In genomic region chr11:67282876-67283371, GRCh38 we compare ENCODE assay signal across 1 cellular context.
TF ChIP-seq lines count a peak whose summit lies in the region.

No MANE protein-coding gene starts in this region.

TF ChIP-seq in liver, 16 proteins besides CTCF, POLR2A, EP300 and RAD21 (continued from another document):
- TF ChIP-seq, protein P1, sequence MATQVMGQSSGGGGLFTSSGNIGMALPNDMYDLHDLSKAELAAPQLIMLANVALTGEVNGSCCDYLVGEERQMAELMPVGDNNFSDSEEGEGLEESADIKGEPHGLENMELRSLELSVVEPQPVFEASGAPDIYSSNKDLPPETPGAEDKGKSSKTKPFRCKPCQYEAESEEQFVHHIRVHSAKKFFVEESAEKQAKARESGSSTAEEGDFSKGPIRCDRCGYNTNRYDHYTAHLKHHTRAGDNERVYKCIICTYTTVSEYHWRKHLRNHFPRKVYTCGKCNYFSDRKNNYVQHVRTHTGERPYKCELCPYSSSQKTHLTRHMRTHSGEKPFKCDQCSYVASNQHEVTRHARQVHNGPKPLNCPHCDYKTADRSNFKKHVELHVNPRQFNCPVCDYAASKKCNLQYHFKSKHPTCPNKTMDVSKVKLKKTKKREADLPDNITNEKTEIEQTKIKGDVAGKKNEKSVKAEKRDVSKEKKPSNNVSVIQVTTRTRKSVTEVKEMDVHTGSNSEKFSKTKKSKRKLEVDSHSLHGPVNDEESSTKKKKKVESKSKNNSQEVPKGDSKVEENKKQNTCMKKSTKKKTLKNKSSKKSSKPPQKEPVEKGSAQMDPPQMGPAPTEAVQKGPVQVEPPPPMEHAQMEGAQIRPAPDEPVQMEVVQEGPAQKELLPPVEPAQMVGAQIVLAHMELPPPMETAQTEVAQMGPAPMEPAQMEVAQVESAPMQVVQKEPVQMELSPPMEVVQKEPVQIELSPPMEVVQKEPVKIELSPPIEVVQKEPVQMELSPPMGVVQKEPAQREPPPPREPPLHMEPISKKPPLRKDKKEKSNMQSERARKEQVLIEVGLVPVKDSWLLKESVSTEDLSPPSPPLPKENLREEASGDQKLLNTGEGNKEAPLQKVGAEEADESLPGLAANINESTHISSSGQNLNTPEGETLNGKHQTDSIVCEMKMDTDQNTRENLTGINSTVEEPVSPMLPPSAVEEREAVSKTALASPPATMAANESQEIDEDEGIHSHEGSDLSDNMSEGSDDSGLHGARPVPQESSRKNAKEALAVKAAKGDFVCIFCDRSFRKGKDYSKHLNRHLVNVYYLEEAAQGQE (IDR thresholded peaks at IDR 0.05) = no peak
- no peak for TF ChIP-seq TAF1 (conservative IDR thresholded peaks at IDR 0.05)
- no peak for TF ChIP-seq GABPA (IDR thresholded peaks at IDR 0.05 in 1 of 2, conservative IDR thresholded peaks at IDR 0.05 in 1 of 2)
